ENCODE assay signal across 19 cellular contexts in genomic region chr2:147485210-147485851, GRCh38.
"Had no signal": no experiment of that assay in that cellular context is flagged by ENCODE, and none has a peak within 500 bp of the region (broad histone marks: within the 10 kb centered on the region; RNA-seq: fewer than 3 reads in every experiment).

No MANE protein-coding gene starts in this region.

- H3K4me1 Mint-ChIP-seq: memory B cell; stimulated activated memory B cell treated with anti-CD40 and anti-IgM and Interleukin-4, amounts not matched to agents 10 μg/mL and 1 μg/mL and 100 μg/mL, for 72 hours had no signal

- H3K4me3 Mint-ChIP-seq: activated T-helper 17 cell treated with anti-CD3 and anti-CD28 coated beads, Interleukin-2, amount 50 U/mL, for 72 hours; effector memory CD8-positive, alpha-beta T cell; memory B cell; naive thymus-derived CD8-positive, alpha-beta T cell; stimulated activated memory B cell treated with anti-CD40 and anti-IgM and Interleukin-4, amounts not matched to agents 10 μg/mL and 1 μg/mL and 100 μg/mL, for 72 hours had no signal

- H3K27ac Mint-ChIP-seq: activated T-helper 17 cell treated with anti-CD3 and anti-CD28 coated beads, Interleukin-2, amount 50 U/mL, for 72 hours; effector memory CD8-positive, alpha-beta T cell; memory B cell; naive thymus-derived CD8-positive, alpha-beta T cell; stimulated activated memory B cell treated with anti-CD40 and anti-IgM and Interleukin-4, amounts not matched to agents 10 μg/mL and 1 μg/mL and 100 μg/mL, for 72 hours had no signal

- H3K4me1 ChIP-seq: parathyroid adenoma, thyroid gland had no signal

- ATAC-seq: activated T-helper 17 cell treated with anti-CD3 and anti-CD28 coated beads, Interleukin-2, amount 50 U/mL, for 72 hours; effector memory CD8-positive, alpha-beta T cell; left lobe of liver; naive thymus-derived CD8-positive, alpha-beta T cell; stimulated activated memory B cell treated with anti-CD40 and anti-IgM and Interleukin-4, amounts not matched to agents 10 μg/mL and 1 μg/mL and 100 μg/mL, for 72 hours had no signal

- H3K27me3 Mint-ChIP-seq: activated T-helper 17 cell treated with anti-CD3 and anti-CD28 coated beads, Interleukin-2, amount 50 U/mL, for 72 hours; effector memory CD8-positive, alpha-beta T cell; memory B cell; naive thymus-derived CD8-positive, alpha-beta T cell; stimulated activated memory B cell treated with anti-CD40 and anti-IgM and Interleukin-4, amounts not matched to agents 10 μg/mL and 1 μg/mL and 100 μg/mL, for 72 hours had no signal

- H3K9me3 ChIP-seq: neutrophil, thyroid gland had no signal

- FAIRE-seq: astrocyte, urothelium cell line had no signal

- H3K9ac ChIP-seq: parathyroid adenoma had no signal

- H3K27ac ChIP-seq: epithelial cell of prostate, neutrophil, parathyroid adenoma, thyroid gland had no signal

- DNase-seq: activated CD4-positive, CD25-positive, alpha-beta regulatory T cell treated with anti-CD3 and anti-CD28 coated beads, Interleukin-2, amount 50 U/mL, for 72 hours; activated naive CD4-positive, alpha-beta T cell treated with Interleukin-2 at 50 U/mL for 16 hours; activated T-cell treated with anti-CD3 and anti-CD28 coated beads for 4 hours; dermis blood vessel endothelial cell; effector memory CD8-positive, alpha-beta T cell; foreskin melanocyte; islet precursor cell; naive thymus-derived CD8-positive, alpha-beta T cell; stimulated activated CD4-positive, alpha-beta T cell treated with anti-CD3 and anti-CD28 coated beads, Interleukin-12 subunit alpha, Interleukin-12 subunit beta, amount 100 ng/mL, for 4 hours; thyroid gland had no signal

- H2AFZ ChIP-seq: parathyroid adenoma had no signal

- H3K9me3 Mint-ChIP-seq: activated T-helper 17 cell treated with anti-CD3 and anti-CD28 coated beads, Interleukin-2, amount 50 U/mL, for 72 hours; effector memory CD8-positive, alpha-beta T cell; memory B cell; naive thymus-derived CD8-positive, alpha-beta T cell; stimulated activated memory B cell treated with anti-CD40 and anti-IgM and Interleukin-4, amounts not matched to agents 10 μg/mL and 1 μg/mL and 100 μg/mL, for 72 hours had no signal

- H3K79me2 ChIP-seq: parathyroid adenoma had no signal

- H3K36me3 Mint-ChIP-seq: memory B cell; naive thymus-derived CD8-positive, alpha-beta T cell; stimulated activated memory B cell treated with anti-CD40 and anti-IgM and Interleukin-4, amounts not matched to agents 10 μg/mL and 1 μg/mL and 100 μg/mL, for 72 hours had no signal

- H3K27me3 ChIP-seq: neutrophil, thyroid gland had no signal

- H3K36me3 ChIP-seq: neutrophil, thyroid gland had no signal

- H3K4me3 ChIP-seq: thyroid gland had no signal
